Comparison of ENCODE assay signal across 8 cellular contexts in the genomic region with DNA sequence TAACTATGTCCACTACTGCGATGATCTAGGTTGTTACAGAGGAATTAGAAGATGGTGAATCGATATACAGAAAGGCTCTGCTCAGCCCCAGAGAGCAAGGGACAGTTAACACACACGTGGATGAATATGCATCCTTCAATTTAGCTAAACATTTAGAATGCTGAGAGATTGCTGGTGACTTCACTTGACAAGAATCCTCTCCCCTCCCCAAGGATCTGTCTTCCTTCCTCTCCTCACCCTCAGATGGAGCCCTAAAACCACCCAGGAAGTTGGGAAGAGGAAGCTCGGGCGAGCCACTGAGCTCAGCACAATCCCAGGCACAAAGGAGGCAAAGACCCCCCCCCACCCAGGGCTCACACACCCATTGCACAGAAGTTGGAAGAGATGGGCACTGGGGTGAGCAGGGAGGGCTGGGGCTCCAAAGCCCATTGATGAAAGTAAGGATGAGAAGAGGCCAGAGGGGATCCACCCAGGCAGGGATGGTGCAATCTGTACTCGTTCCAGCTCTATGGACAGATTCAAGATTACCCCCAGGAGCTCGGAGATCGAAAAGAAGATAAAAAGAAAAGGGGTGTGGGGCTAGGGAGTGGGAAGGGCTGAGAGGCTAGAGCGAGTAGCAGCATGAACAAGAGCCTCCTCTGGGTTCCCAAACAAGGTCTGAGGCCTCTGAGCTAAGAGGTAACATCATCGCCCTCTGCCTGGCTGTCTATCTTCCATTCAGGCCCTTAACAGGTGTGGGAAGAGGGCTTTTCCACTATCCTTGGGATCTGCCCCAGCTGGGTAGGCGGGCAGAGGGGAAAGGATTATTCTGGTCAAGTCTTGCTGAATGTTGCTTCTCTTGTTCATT. TPM values are rescaled to one million over a fixed set of nuclear protein-coding genes. Genes with fewer than 3 reads are reported as not detected.
DNase-seq lines count a peak whose midpoint lies in the region; ATAC-seq lines count a peak whose summit lies in the region.

No MANE protein-coding gene starts in this region.

- H3K4me1 ChIP-seq in muscle layer of colon (ENCODE audit: insufficient read depth, low read length) = peaks cover 16% of the 10 kb centered on the region

- peaks cover 41% of the 10 kb centered on the region for H3K4me1 Mint-ChIP-seq in activated CD4-positive, alpha-beta T cell treated with anti-CD3 and anti-CD28 coated beads for 36 hours

- no peaks in the 10 kb centered on the region for H3K27me3 Mint-ChIP-seq in activated CD4-positive, alpha-beta T cell treated with anti-CD3 and anti-CD28 coated beads for 36 hours

- CTCF ChIA-PET in activated CD4-positive, alpha-beta T cell treated with anti-CD3 and anti-CD28 coated beads for 36 hours (lab: Charles Lee) = interaction anchor here (0.6 kb wide), 3 partner anchors 73 to 146 kb away, joined by 3 read pairs; no protein-coding TSS in a partner anchor

- intact Hi-C loops in activated CD4-positive, alpha-beta T cell treated with anti-CD3 and anti-CD28 coated beads for 36 hours (cut with DNase I, micrococcal nuclease) = no loop called here

- peaks cover 18% of the 10 kb centered on the region for H3K36me3 ChIP-seq in muscle layer of colon (ENCODE audit: insufficient read depth, low read length)

- H3K4me3 ChIP-seq in muscle layer of colon (ENCODE audit: low read depth in 1 of 2, low read length in 2 of 2) = peak overlapping the region; percentile 69 to 77

- peak overlapping the region; percentile 94 for H3K27ac Mint-ChIP-seq in activated CD4-positive, alpha-beta T cell treated with anti-CD3 and anti-CD28 coated beads for 36 hours

- H3K36me3 Mint-ChIP-seq in activated CD4-positive, alpha-beta T cell treated with anti-CD3 and anti-CD28 coated beads for 36 hours (ENCODE audit: low read depth) = peaks cover 17% of the 10 kb centered on the region

- H3K4me3 Mint-ChIP-seq in activated CD4-positive, alpha-beta T cell treated with anti-CD3 and anti-CD28 coated beads for 36 hours = peak overlapping the region; percentile 93

- no peaks in the 10 kb centered on the region for H3K9me3 Mint-ChIP-seq in activated CD4-positive, alpha-beta T cell treated with anti-CD3 and anti-CD28 coated beads for 36 hours (ENCODE audit: low read depth)

- peak overlapping the region; percentile 88 for H3K27ac ChIP-seq in muscle layer of colon (ENCODE audit: low read depth, low read length)

- DNase-seq in activated CD4-positive, alpha-beta T cell treated with anti-CD3 and anti-CD28 coated beads for 36 hours = peak; percentile 20
- no peak for DNase-seq in activated CD4-positive, alpha-beta T cell treated with anti-CD3 and anti-CD28 coated beads, Interleukin-2, amount 50 U/mL, for 1 hour
- DNase-seq in RPMI8226 = peak; percentile 23
- peak; percentile 24 for DNase-seq in dermis blood vessel endothelial cell
- no peak for DNase-seq in HT-29 (ENCODE audit: low spot score)

- no peaks in the 10 kb centered on the region for H3K9me3 ChIP-seq in muscle layer of colon (ENCODE audit: low read length)

- H3K9ac ChIP-seq in muscle layer of colon (ENCODE audit: low read length) = peak overlapping the region; percentile 81

- no peak for ATAC-seq in activated CD4-positive, alpha-beta T cell treated with anti-CD3 and anti-CD28 coated beads for 36 hours
- ATAC-seq in HG02642 (IDR thresholded peaks at IDR 0.05; ENCODE audit: poor library complexity, unreplicated experiment) (no peak), HG03342 (IDR thresholded peaks at IDR 0.05; ENCODE audit: unreplicated experiment) (no peak)

- peaks cover 0 to 4% of the 10 kb centered on the region in 2 donors for H3K27me3 ChIP-seq in muscle layer of colon (ENCODE audit: control insufficient read depth in 1 of 2, insufficient read depth in 2 of 2, low read length in 2 of 2)

- POLR2A ChIA-PET in activated CD4-positive, alpha-beta T cell treated with anti-CD3 and anti-CD28 coated beads for 36 hours (lab: Charles Lee) = no interaction called here

RNA-seq across cellular contexts. Expression of gene TFE3, which starts 1.3 kb away (rescaled TPM):
- total RNA-seq in activated CD4-positive, alpha-beta T cell treated with anti-CD3 and anti-CD28 coated beads for 36 hours = 10 to 100 TPM; 27.1 to 27.5 TPM
- total RNA-seq in dermis blood vessel endothelial cell = 22.8 and 32.2 TPM in 2 replicates
- 46.6 and 53.6 TPM in 2 replicates for total RNA-seq in HT-29 (2014; rRNA removed; shearing (Covaris generic))

RNA-seq across cellular contexts. Expression of gene CCDC120, which starts 16.9 kb away (rescaled TPM):
- 1 to 10 TPM; 3.1 to 3.6 TPM for total RNA-seq in activated CD4-positive, alpha-beta T cell treated with anti-CD3 and anti-CD28 coated beads for 36 hours
- total RNA-seq in dermis blood vessel endothelial cell = 0.85 and 1.4 TPM in 2 replicates
- 10.6 and 12.6 TPM in 2 replicates for total RNA-seq in HT-29 (2014; rRNA removed; shearing (Covaris generic))

RNA-seq across cellular contexts. Expression of gene PRAF2, which starts 31.9 kb away (rescaled TPM):
- total RNA-seq in activated CD4-positive, alpha-beta T cell treated with anti-CD3 and anti-CD28 coated beads for 36 hours = 10 to 100 TPM in 1 of 2 experiments, 1 to 10 TPM in 1; 9.1 to 11.5 TPM
- 2.7 and 5.5 TPM in 2 replicates for total RNA-seq in dermis blood vessel endothelial cell
- total RNA-seq in HT-29 (2014; rRNA removed; shearing (Covaris generic)) = 0.15 and 0.57 TPM in 2 replicates

RNA-seq across cellular contexts. Expression of gene WDR45, which starts 37.8 kb away (rescaled TPM):
- total RNA-seq in activated CD4-positive, alpha-beta T cell treated with anti-CD3 and anti-CD28 coated beads for 36 hours = 10 to 100 TPM; 22.4 to 23.9 TPM
- 26.2 and 27.9 TPM in 2 replicates for total RNA-seq in dermis blood vessel endothelial cell
- 46.5 and 65.5 TPM in 2 replicates for total RNA-seq in HT-29 (2014; rRNA removed; shearing (Covaris generic))

RNA-seq across cellular contexts. Expression of gene GRIPAP1, which starts 39.8 kb away (rescaled TPM):
- 10 to 100 TPM; 57.8 to 63.3 TPM for total RNA-seq in activated CD4-positive, alpha-beta T cell treated with anti-CD3 and anti-CD28 coated beads for 36 hours
- total RNA-seq in dermis blood vessel endothelial cell = 29.7 and 30.8 TPM in 2 replicates
- 24.6 and 26.4 TPM in 2 replicates for total RNA-seq in HT-29 (2014; rRNA removed; shearing (Covaris generic))

Comparison
In these comparisons a context has a peak if more than half of its experiments do, and no peak if none do; other contexts are left out.
1. DNase-seq: peak in activated CD4-positive, alpha-beta T cell treated with anti-CD3 and anti-CD28 coated beads for 36 hours (single experiment), RPMI8226 (single experiment) and dermis blood vessel endothelial cell (single experiment); none in activated CD4-positive, alpha-beta T cell treated with anti-CD3 and anti-CD28 coated beads, Interleukin-2, amount 50 U/mL, for 1 hour (single experiment) and HT-29 (single experiment).